In genomic region chr6:138521800-138522199, GRCh38 we compare ENCODE assay signal across 20 cellular contexts. TPM values are rescaled to one million over a fixed set of nuclear protein-coding genes. Genes with fewer than 3 reads are reported as not detected.
DNase-seq lines count a peak whose midpoint lies in the region; ATAC-seq and FAIRE-seq lines count a peak whose summit lies in the region.
"Had no signal": no experiment of that assay in that cellular context is flagged by ENCODE, and none has a peak within 500 bp of the region (broad histone marks: within the 10 kb centered on the region; RNA-seq: fewer than 3 reads in every experiment).

No MANE protein-coding gene starts in this region.

- peaks cover 4% of the 10 kb centered on the region for H3K4me1 ChIP-seq in right cardiac atrium (ENCODE audit: control insufficient read depth, insufficient read depth, low read length)
- H3K4me1 ChIP-seq: adrenal gland, foreskin keratinocyte had no signal

- intact Hi-C loops in right cardiac atrium (cut with DNase I): loop anchor here in 1 of 4 donors (10.0 kb wide), 1 partner anchor 53 kb away; no protein-coding TSS in a partner anchor

- peak overlapping the region; percentile 37 for H3K27ac ChIP-seq in right cardiac atrium (ENCODE audit: low read length)
- H3K27ac ChIP-seq: foreskin keratinocyte, neural progenitor cell had no signal

- WGBS in right cardiac atrium: 53% methylated on average over 5 of the region's 5 CpGs

- FAIRE-seq in GM19239 (lab: Jason Lieb, UNC): no peak
- FAIRE-seq: GM12878, urothelium cell line had no signal

- no peaks in the 10 kb centered on the region for H3K27me3 ChIP-seq in right cardiac atrium (ENCODE audit: control insufficient read depth, insufficient read depth)
- H3K27me3 ChIP-seq: adrenal gland, foreskin keratinocyte, neural progenitor cell had no signal

- H3K9me3 ChIP-seq in right cardiac atrium (ENCODE audit: control insufficient read depth, low read length): no peaks in the 10 kb centered on the region
- H3K9me3 ChIP-seq: adrenal gland had no signal

- in situ Hi-C loops in KBM-7 (cut with MboI; ENCODE audit: low pct_unique_long_range_greater_than_20kb, low sequenced_read_pairs): loop anchor here (25.0 kb wide), 1 partner anchor 409 kb away; the partner anchor contains the start of gene PERP

- peak; percentile 62 for DNase-seq in Ammon's horn (ENCODE audit: low spot score)
- peak; percentile 89 for DNase-seq in KBM-7
- peak; percentile 39 for DNase-seq in UCSD-AML1 (lab: John Stamatoyannopoulos, UW; ENCODE audit: unreplicated experiment)
- no peak for DNase-seq in right cardiac atrium
- DNase-seq in GM19239 (ENCODE audit: insufficient read length, low spot score): no peak
- no peak for DNase-seq in NCI-H2171 (lab: John Stamatoyannopoulos, UW)
- DNase-seq: activated B cell treated with CpG ODN at 0.5 μM for 24 hours; activated CD8-positive, alpha-beta memory T cell treated with anti-CD3 and anti-CD28 coated beads for 24 hours; cerebellar nuclear complex; foreskin keratinocyte; NCI-H187; NCI-H510A treated with DMSO at 0.1 percent for 48 hours; stimulated activated CD4-positive, alpha-beta T cell treated with anti-CD3 and anti-CD28 coated beads, Interleukin-15, amount 100 ng/mL, for 24 hours had no signal

- no peak overlapping the region for H3K4me3 ChIP-seq in right cardiac atrium (ENCODE audit: low read length)
- H3K4me3 ChIP-seq: adrenal gland, GM12878, neural progenitor cell had no signal

- ATAC-seq in right cardiac atrium (peak; percentile 31 to 55), GM19035 (IDR thresholded peaks at IDR 0.05; ENCODE audit: unreplicated experiment) (no peak), HG03159 (IDR thresholded peaks at IDR 0.05; ENCODE audit: unreplicated experiment) (no peak)
- ATAC-seq: foreskin keratinocyte, SK-N-SH treated with all-trans-retinoic acid at 6 μM for 48 hours had no signal

RNA-seq across cellular contexts. Expression of gene NHSL1, which starts 22.5 kb away (rescaled TPM):
- 10 to 100 TPM; 35.4 to 46.5 (median 38.8) TPM for total RNA-seq in right cardiac atrium
- polyA plus RNA-seq in right cardiac atrium: 10.5 TPM

Comparison
In these comparisons a context has a peak if more than half of its experiments do, and no peak if none do; other contexts are left out.
1. DNase-seq: peak in Ammon's horn (single experiment), KBM-7 (single experiment) and UCSD-AML1 (single experiment); none in right cardiac atrium (0 of 3), GM19239 (single experiment) and NCI-H2171 (single experiment).
2. ATAC-seq: peak in right cardiac atrium (2 of 2); none in GM19035 (single experiment) and HG03159 (single experiment).